10 cellular contexts compared by ENCODE assay signal in genomic region chr2:1721706-1722483, GRCh38. TPM values are rescaled to one million over a fixed set of nuclear protein-coding genes. Genes with fewer than 3 reads are reported as not detected.
A peak's percentile ranks its signal among the peaks of the same experiment; 100 is the strongest.
DNase-seq lines count a peak whose midpoint lies in the region; ATAC-seq and TF ChIP-seq lines count a peak whose summit lies in the region.
"Had no signal": no experiment of that assay in that cellular context is flagged by ENCODE, and none has a peak within 500 bp of the region (broad histone marks: within the 10 kb centered on the region; RNA-seq: fewer than 3 reads in every experiment).

No MANE protein-coding gene starts in this region.

- intact Hi-C loops in heart right ventricle (cut with DNase I) = no loop called here

- no peaks in the 10 kb centered on the region for H3K27me3 ChIP-seq in heart right ventricle

- no peak for TF ChIP-seq CTCF in heart right ventricle (IDR thresholded peaks at IDR 0.05)
- TF ChIP-seq CTCF in retinal pigment epithelial cell (conservative IDR thresholded peaks at IDR 0.05; ENCODE audit: low read depth, low read length) = no peak

- peak overlapping the region; percentile 41 to 91 (median 82) for H3K27ac ChIP-seq in heart right ventricle
- H3K27ac ChIP-seq: HL-60 had no signal

- WGBS in heart right ventricle, 2 donors = 58 to 68% methylated on average over 16 of the region's 16 CpGs

- no peaks in the 10 kb centered on the region for H3K9me3 ChIP-seq in heart right ventricle

- H3K4me3 ChIP-seq in heart right ventricle (peak overlapping the region in 1 of 10 donors; percentile 28), retinal pigment epithelial cell (ENCODE audit: low read length) (no peak overlapping the region)

- no peaks in the 10 kb centered on the region for H3K36me3 ChIP-seq in heart right ventricle

- DNase-seq in Daoy (ENCODE audit: low read depth) (peak; percentile 92), amniotic epithelial cell (ENCODE audit: low read depth) (peak; percentile 89), heart right ventricle (no peak), retinal pigment epithelial cell (ENCODE audit: low read depth) (peak; percentile 78), NCI-H2029 treated with DMSO at 0.1 percent for 48 hours (lab: John Stamatoyannopoulos, UW) (no peak), LoVo (ENCODE audit: low spot score) (no peak), H4 (ENCODE audit: low spot score) (no peak), amygdala (lab: John Stamatoyannopoulos, UW) (no peak)
- DNase-seq: DMS153 had no signal

- ATAC-seq in heart right ventricle = peak; percentile 26 to 73 (median 44)

- H3K4me1 ChIP-seq in heart right ventricle = peaks cover 8 to 57% (median 35%) of the 10 kb centered on the region in 9 donors

RNA-seq across cellular contexts. Expression of gene PXDN, which starts 22.4 kb away (rescaled TPM):
- 173 and 193 TPM in 2 replicates for total RNA-seq in Daoy (2014; rRNA removed; shearing (Covaris generic))
- total RNA-seq in heart right ventricle = 10 to 100 TPM; 12.3 to 65.0 (median 20.3) TPM
- polyA plus RNA-seq in heart right ventricle = 10 to 100 TPM in 1 of 2 donors, 1 to 10 TPM in 1; 7.8 to 19.1 TPM
- total RNA-seq in H4 (2014; rRNA removed; shearing (Covaris generic)) = 147 and 171 TPM in 2 replicates

Comparison
In these comparisons a context has a peak if more than half of its experiments do, and no peak if none do; other contexts are left out.
1. DNase-seq: peak in Daoy (single experiment), amniotic epithelial cell (single experiment) and retinal pigment epithelial cell (single experiment); none in heart right ventricle (0 of 2), NCI-H2029 treated with DMSO at 0.1 percent for 48 hours (single experiment), LoVo (single experiment), H4 (single experiment) and amygdala (0 of 56).